ENCODE assay signal across 8 cellular contexts in the genomic region with DNA sequence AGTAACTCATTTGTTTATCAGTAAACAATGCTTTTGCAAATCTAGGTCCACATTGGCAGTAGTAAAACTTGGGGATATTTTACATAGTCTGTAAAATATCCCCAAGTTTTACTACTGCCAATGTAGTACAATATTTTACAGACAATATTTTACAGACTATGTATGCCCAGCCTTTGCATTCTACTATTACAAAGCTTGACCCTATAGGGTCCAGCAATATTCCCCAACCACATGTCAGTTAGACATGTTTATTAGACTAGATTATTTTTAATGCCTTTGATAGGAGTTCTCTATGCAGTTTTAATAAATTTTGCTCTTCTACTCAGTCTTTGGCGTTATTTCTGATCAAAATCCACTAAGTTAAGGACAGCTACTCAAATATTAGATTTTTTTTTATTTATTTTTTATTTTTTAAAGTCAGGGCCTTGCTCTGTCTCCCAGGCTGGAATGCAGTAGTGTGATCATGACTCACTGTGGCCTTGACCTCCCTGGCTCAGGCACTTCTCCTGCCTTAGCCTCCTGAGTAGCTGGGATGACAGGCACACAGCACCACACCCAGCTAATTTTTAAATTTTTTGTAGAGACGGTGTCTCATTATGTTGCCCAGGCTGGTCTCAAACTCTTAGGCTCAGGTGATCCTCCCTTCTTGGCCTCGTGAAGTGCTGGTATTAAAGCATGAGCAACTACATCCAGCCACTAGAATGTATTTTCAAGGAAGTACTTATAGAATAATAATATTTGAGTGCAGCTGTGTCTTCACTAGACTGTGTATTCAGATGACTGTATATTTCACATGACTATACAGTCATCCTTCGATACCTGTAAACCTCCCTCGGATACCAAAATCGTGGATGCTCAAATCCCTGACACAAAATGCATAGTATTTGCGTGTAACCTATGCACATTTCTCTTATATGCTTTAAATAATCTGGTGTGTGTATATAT. TPM values are rescaled to one million over a fixed set of nuclear protein-coding genes. Genes with fewer than 3 reads are reported as not detected.
DNase-seq lines count a peak whose midpoint lies in the region; ATAC-seq and TF ChIP-seq lines count a peak whose summit lies in the region.

No MANE protein-coding gene starts in this region.

- no peak for ATAC-seq in stimulated activated naive CD8-positive, alpha-beta T cell treated with anti-CD3 and anti-CD28 coated beads, Interleukin-15, Interleukin-2, amounts not matched to agents 100 U/mL and 50 U/mL, for 24 hours

- H2BK5ac ChIP-seq in neuronal stem cell (ENCODE audit: low read length) = no peak overlapping the region

- H3K4me1 Mint-ChIP-seq in neural progenitor cell = no peaks in the 10 kb centered on the region

- no peak overlapping the region for H2AK5ac ChIP-seq in neuronal stem cell (ENCODE audit: low read depth, low read length)

- no peak overlapping the region for H3K4me3 ChIP-seq in astrocyte of the spinal cord (ENCODE audit: low read depth, low read length)
- no peak overlapping the region for H3K4me3 ChIP-seq in hepatocyte
- H3K4me3 ChIP-seq in smooth muscle cell = no peak overlapping the region
- H3K4me3 ChIP-seq in neural progenitor cell = no peak overlapping the region
- no peak overlapping the region for H3K4me3 ChIP-seq in neuronal stem cell (ENCODE audit: low read length in 2 of 2)

- H2AFZ ChIP-seq in hepatocyte (no peak overlapping the region), smooth muscle cell (ENCODE audit: low read depth) (no peak overlapping the region), neural progenitor cell (replicated peaks) (no peak overlapping the region), neuronal stem cell (ENCODE audit: low read length) (no peak overlapping the region)

- H3K4me1 ChIP-seq in hepatocyte (ENCODE audit: insufficient read depth) (peaks cover 10% of the 10 kb centered on the region), smooth muscle cell (ENCODE audit: low read depth) (no peaks in the 10 kb centered on the region), neural progenitor cell (no peaks in the 10 kb centered on the region), neuronal stem cell (ENCODE audit: control insufficient read depth in 2 of 2, insufficient read depth in 1 of 2, low read depth in 1 of 2, low read length in 2 of 2) (no peaks in the 10 kb centered on the region)

- H2BK120ac ChIP-seq in neuronal stem cell (ENCODE audit: low read depth, low read length) = no peak overlapping the region

- DNase-seq in HEK293T (ENCODE audit: extremely low spot score) (no peak), astrocyte of the spinal cord (ENCODE audit: low read depth, low spot score) (peak; percentile 82), hepatocyte (ENCODE audit: low spot score) (peak; percentile 18), smooth muscle cell (lab: John Stamatoyannopoulos, UW; ENCODE audit: unreplicated experiment) (no peak), neural progenitor cell (ENCODE audit: low spot score) (no peak), neuronal stem cell (ENCODE audit: low spot score) (no peak), DMS 273 treated with DMSO at 0.1 percent for 48 hours (lab: John Stamatoyannopoulos, UW) (no peak)
- DNase-seq in stimulated activated naive CD8-positive, alpha-beta T cell treated with anti-CD3 and anti-CD28 coated beads, Interleukin-15, Interleukin-2, amounts not matched to agents 100 U/mL and 50 U/mL, for 24 hours = no peak

- H3K27me3 ChIP-seq in hepatocyte (no peaks in the 10 kb centered on the region), smooth muscle cell (ENCODE audit: low read depth) (no peaks in the 10 kb centered on the region), neural progenitor cell (no peaks in the 10 kb centered on the region), neuronal stem cell (ENCODE audit: control insufficient read depth in 3 of 3, insufficient read depth in 3 of 3, low read depth in 1 of 3, low read length in 3 of 3) (no peaks in the 10 kb centered on the region)

- H3K79me2 ChIP-seq in hepatocyte = peaks cover 80% of the 10 kb centered on the region
- peaks cover 66% of the 10 kb centered on the region for H3K79me2 ChIP-seq in smooth muscle cell (ENCODE audit: low read depth)
- H3K79me2 ChIP-seq in neural progenitor cell (ENCODE audit: low read depth) = peaks cover 44% of the 10 kb centered on the region

- no peak overlapping the region for H3K14ac ChIP-seq in neuronal stem cell (ENCODE audit: low read length)

- in situ Hi-C loops in astrocyte of the spinal cord (cut with HindIII; ENCODE audit: low sequenced_read_pairs) = no loop called here

- no peak overlapping the region for H3K18ac ChIP-seq in neuronal stem cell (ENCODE audit: low read length)

- 93% methylated on average over 7 of the region's 7 CpGs for WGBS in hepatocyte (ENCODE audit: low lambda C conversion rate, missing lambda C conversion rate)
- WGBS in smooth muscle cell (ENCODE audit: low lambda C conversion rate) = 90% methylated on average over 7 of the region's 7 CpGs
- WGBS in neuronal stem cell (ENCODE audit: extremely low coverage in 2 of 2, insufficient read length in 2 of 2, insufficient replicate concordance in 1 of 2), 2 donors = no CpG with 5 or more reads among the region's 7 CpGs

- H2BK15ac ChIP-seq in neuronal stem cell (ENCODE audit: low read length) = no peak overlapping the region

- no peak overlapping the region for H3K27ac Mint-ChIP-seq in neural progenitor cell

- H3K9me2 ChIP-seq in hepatocyte (replicated peaks; ENCODE audit: insufficient read depth) = no peaks in the 10 kb centered on the region

- H3K4me3 Mint-ChIP-seq in neural progenitor cell = no peak overlapping the region

- POLR2A ChIA-PET in HEK293T (lab: Yijun Ruan, JAX) = interaction anchor here (1.6 kb wide), 1 partner anchor 14 kb away, joined by 5 read pairs; no protein-coding TSS in a partner anchor

- peaks cover 4% of the 10 kb centered on the region for H3F3A ChIP-seq in smooth muscle cell (ENCODE audit: low read depth)
- H3F3A ChIP-seq in neural progenitor cell (ENCODE audit: low read depth) = no peaks in the 10 kb centered on the region

- CTCF ChIA-PET in HEK293T (lab: Yijun Ruan, JAX) = no interaction called here

- no peak overlapping the region for H3K4ac ChIP-seq in neuronal stem cell (ENCODE audit: low read length)

- peak overlapping the region; percentile 30 for H3K9ac ChIP-seq in smooth muscle cell (ENCODE audit: low read depth)
- H3K9ac ChIP-seq in neural progenitor cell = no peak overlapping the region
- H3K9ac ChIP-seq in neuronal stem cell (ENCODE audit: low read depth, low read length, poor library complexity) = no peak overlapping the region

- peaks cover 8% of the 10 kb centered on the region for H3K36me3 Mint-ChIP-seq in neural progenitor cell

- no peak for TF ChIP-seq CTCF in astrocyte of the spinal cord (IDR thresholded peaks at IDR 0.05; ENCODE audit: low read depth, low read length)
- TF ChIP-seq CTCF in hepatocyte (IDR thresholded peaks at IDR 0.05; ENCODE audit: poor library complexity) = no peak
- no peak for TF ChIP-seq CTCF in smooth muscle cell (IDR thresholded peaks at IDR 0.05; ENCODE audit: borderline replicate concordance, insufficient read depth, poor library complexity, severe bottlenecking)
- TF ChIP-seq CTCF in neural progenitor cell (IDR thresholded peaks at IDR 0.05) = no peak

- no peaks in the 10 kb centered on the region for H3K36me3 ChIP-seq in hepatocyte (replicated peaks; ENCODE audit: insufficient read depth, low read depth)
- peaks cover 15% of the 10 kb centered on the region for H3K36me3 ChIP-seq in smooth muscle cell (ENCODE audit: low read depth)
- H3K36me3 ChIP-seq in neural progenitor cell = no peaks in the 10 kb centered on the region
- H3K36me3 ChIP-seq in neuronal stem cell (replicated peaks in 1 of 2; ENCODE audit: control insufficient read depth in 2 of 2, insufficient read depth in 2 of 2, low read length in 2 of 2) = peaks cover 8 to 90% of the 10 kb centered on the region in 2 donors

- no peaks in the 10 kb centered on the region for H3K79me1 ChIP-seq in neuronal stem cell (ENCODE audit: low read depth, low read length)

- no peak overlapping the region for H2BK12ac ChIP-seq in neuronal stem cell (ENCODE audit: low read length)

- H4K91ac ChIP-seq in neuronal stem cell (ENCODE audit: low read depth, low read length, poor library complexity) = no peak overlapping the region

- no peak overlapping the region for H3K4me2 ChIP-seq in hepatocyte
- no peak overlapping the region for H3K4me2 ChIP-seq in smooth muscle cell
- no peak overlapping the region for H3K4me2 ChIP-seq in neural progenitor cell
- no peak overlapping the region for H3K4me2 ChIP-seq in neuronal stem cell (ENCODE audit: insufficient read depth, low read length, poor library complexity, severe bottlenecking)

- no peaks in the 10 kb centered on the region for H3K9me3 Mint-ChIP-seq in neural progenitor cell

- H3K27ac ChIP-seq in hepatocyte (peak overlapping the region; percentile 60), smooth muscle cell (ENCODE audit: low read depth) (peak overlapping the region; percentile 89), neural progenitor cell (no peak overlapping the region), neuronal stem cell (replicated peaks; ENCODE audit: low read length) (no peak overlapping the region)

- H3K9me3 ChIP-seq in hepatocyte (ENCODE audit: low read depth) (no peaks in the 10 kb centered on the region), smooth muscle cell (replicated peaks; ENCODE audit: low read depth) (no peaks in the 10 kb centered on the region), neural progenitor cell (ENCODE audit: low read depth) (no peaks in the 10 kb centered on the region), neuronal stem cell (replicated peaks in 1 of 2; ENCODE audit: control insufficient read depth in 2 of 2, insufficient read depth in 1 of 2, low read depth in 1 of 2, low read length in 2 of 2) (no peaks in the 10 kb centered on the region)

- no peaks in the 10 kb centered on the region for H4K20me1 ChIP-seq in hepatocyte (ENCODE audit: insufficient read depth, poor library complexity, severe bottlenecking)
- peaks cover 54% of the 10 kb centered on the region for H4K20me1 ChIP-seq in smooth muscle cell (ENCODE audit: low read depth)
- H4K20me1 ChIP-seq in neural progenitor cell (ENCODE audit: low read depth) = peaks cover 22% of the 10 kb centered on the region

- H3K23ac ChIP-seq in neuronal stem cell (ENCODE audit: low read depth, low read length, poor library complexity) = no peak overlapping the region

- H3K27me3 Mint-ChIP-seq in neural progenitor cell (ENCODE audit: insufficient read depth, low read depth) = no peaks in the 10 kb centered on the region

- no peak overlapping the region for H4K8ac ChIP-seq in neuronal stem cell (ENCODE audit: low read depth, low read length)

RNA-seq across cellular contexts. Expression of a gene that starts 19.8 kb away (rescaled TPM):
- total RNA-seq in hepatocyte = 41.9 and 42.2 TPM in 2 replicates
- polyA plus RNA-seq in hepatocyte = 17.9 and 19.3 TPM in 2 replicates
- 36.1 and 54.4 TPM in 2 replicates for total RNA-seq in smooth muscle cell
- 17.4 and 25.5 TPM in 2 replicates for polyA plus RNA-seq in smooth muscle cell
- 31.3 and 43.5 TPM in 2 replicates for total RNA-seq in neural progenitor cell (ENCODE audit: low replicate concordance)
- 18.3 TPM for polyA plus RNA-seq in neuronal stem cell (2013, experiment 1 of 2)
- polyA plus RNA-seq in neuronal stem cell (2013, experiment 2 of 2) = 19.2 TPM

RNA-seq across cellular contexts. Expression of a gene that starts 19.9 kb away (rescaled TPM):
- total RNA-seq in hepatocyte = 5.9 and 7.6 TPM in 2 replicates
- 2.9 and 3.1 TPM in 2 replicates for polyA plus RNA-seq in hepatocyte
- total RNA-seq in smooth muscle cell = 2.2 and 2.4 TPM in 2 replicates
- polyA plus RNA-seq in smooth muscle cell = 0.63 and 3.9 TPM in 2 replicates
- total RNA-seq in neural progenitor cell (ENCODE audit: low replicate concordance) = 2.7 and 3.2 TPM in 2 replicates
- polyA plus RNA-seq in neuronal stem cell (2013, experiment 1 of 2) = 6.9 TPM
- polyA plus RNA-seq in neuronal stem cell (2013, experiment 2 of 2) = 9.4 TPM

Comparison
In these comparisons a context has a peak if more than half of its experiments do, and no peak if none do; other contexts are left out.
1. DNase-seq: peak in astrocyte of the spinal cord (single experiment) and hepatocyte (single experiment); none in HEK293T (single experiment), smooth muscle cell (single experiment), neural progenitor cell (single experiment), neuronal stem cell (single experiment), DMS 273 treated with DMSO at 0.1 percent for 48 hours (single experiment) and stimulated activated naive CD8-positive, alpha-beta T cell treated with anti-CD3 and anti-CD28 coated beads, Interleukin-15, Interleukin-2, amounts not matched to agents 100 U/mL and 50 U/mL, for 24 hours (single experiment).
2. H3K27ac ChIP-seq: peak in hepatocyte (single experiment) and smooth muscle cell (single experiment); none in neural progenitor cell (single experiment) and neuronal stem cell (single experiment).